In genomic region chrX:40844476-40844875, GRCh38 we compare ENCODE assay signal across 18 cellular contexts.
A peak's percentile ranks its signal among the peaks of the same experiment; 100 is the strongest.
DNase-seq lines count a peak whose midpoint lies in the region; ATAC-seq and TF ChIP-seq lines count a peak whose summit lies in the region.
"Had no signal": no experiment of that assay in that cellular context is flagged by ENCODE, and none has a peak within 500 bp of the region (broad histone marks: within the 10 kb centered on the region; RNA-seq: fewer than 3 reads in every experiment).

No MANE protein-coding gene starts in this region.

- H3K27ac Mint-ChIP-seq in endothelial cell (ENCODE audit: unreplicated experiment), result peak overlapping the region; percentile 30
- peak overlapping the region; percentile 76 for H3K27ac Mint-ChIP-seq in neural crest cell (ENCODE audit: unreplicated experiment)
- H3K27ac Mint-ChIP-seq: activated CD4-positive, alpha-beta T cell treated with anti-CD3 and anti-CD28 coated beads for 36 hours; activated CD8-positive, alpha-beta memory T cell treated with anti-CD3 and anti-CD28 coated beads, Interleukin-2, amount 10 ng/mL, durations not matched to agents 7 days and 5 days; CD4-positive, alpha-beta memory T cell had no signal

- peaks cover 9% of the 10 kb centered on the region for H3K36me3 Mint-ChIP-seq in endothelial cell (ENCODE audit: low read depth, unreplicated experiment)
- peaks cover 21% of the 10 kb centered on the region for H3K36me3 Mint-ChIP-seq in neural crest cell (ENCODE audit: low read depth)

- no peak for ATAC-seq in GM18858 (IDR thresholded peaks at IDR 0.05; ENCODE audit: unreplicated experiment)
- ATAC-seq in HG03439 (IDR thresholded peaks at IDR 0.05; ENCODE audit: unreplicated experiment), result no peak
- ATAC-seq: activated CD4-positive, alpha-beta T cell treated with anti-CD3 and anti-CD28 coated beads for 36 hours; activated CD8-positive, alpha-beta memory T cell treated with anti-CD3 and anti-CD28 coated beads, Interleukin-2, amount 10 ng/mL, durations not matched to agents 7 days and 5 days; left lobe of liver had no signal

- H3K4me1 Mint-ChIP-seq in endothelial cell (ENCODE audit: unreplicated experiment) (peaks cover 10% of the 10 kb centered on the region), neural crest cell (peaks cover 38% of the 10 kb centered on the region)
- H3K4me1 Mint-ChIP-seq: activated CD4-positive, alpha-beta T cell treated with anti-CD3 and anti-CD28 coated beads for 36 hours; activated CD8-positive, alpha-beta memory T cell treated with anti-CD3 and anti-CD28 coated beads, Interleukin-2, amount 10 ng/mL, durations not matched to agents 7 days and 5 days; CD4-positive, alpha-beta memory T cell had no signal

- peak; percentile 41 for DNase-seq in ELF-1 (ENCODE audit: low read depth, low spot score)
- peak; percentile 49 for DNase-seq in M059J (ENCODE audit: low read depth)
- no peak for DNase-seq in endothelial cell (ENCODE audit: low spot score)
- DNase-seq in neural crest cell (ENCODE audit: low read depth, low spot score), result no peak
- DNase-seq in activated CD4-positive, alpha-beta T cell treated with anti-CD3 and anti-CD28 coated beads for 1 hour, result no peak
- no peak for DNase-seq in SIG-M5 treated with dmso at 0.1 percent for 504 hours (lab: John Stamatoyannopoulos, UW; ENCODE audit: unreplicated experiment)
- DNase-seq: activated CD4-positive, alpha-beta T cell treated with anti-CD3 and anti-CD28 coated beads for 36 hours; activated CD8-positive, alpha-beta memory T cell treated with anti-CD3 and anti-CD28 coated beads, Interleukin-2, amount 10 ng/mL, durations not matched to agents 7 days and 5 days; CD4-positive, alpha-beta memory T cell; DMS53; foreskin fibroblast; NCI-H1105 treated with DMSO at 0.1 percent for 48 hours; stimulated activated CD4-positive, alpha-beta T cell treated with anti-CD3 and anti-CD28 coated beads, Interleukin-4, amount 100 ng/mL, for 24 hours; T1000; uterus had no signal

- TF ChIP-seq CTCF in endothelial cell (IDR thresholded peaks at IDR 0.05; ENCODE audit: unreplicated experiment) (no peak), neural crest cell (conservative IDR thresholded peaks at IDR 0.05) (no peak)

- H3K9me3 Mint-ChIP-seq in endothelial cell (ENCODE audit: unreplicated experiment) (no peaks in the 10 kb centered on the region), neural crest cell (peaks cover 15% of the 10 kb centered on the region)

- H3K27me3 Mint-ChIP-seq in endothelial cell (ENCODE audit: unreplicated experiment), result no peaks in the 10 kb centered on the region
- H3K27me3 Mint-ChIP-seq in neural crest cell (ENCODE audit: low read depth), result no peaks in the 10 kb centered on the region
- H3K27me3 Mint-ChIP-seq: activated CD4-positive, alpha-beta T cell treated with anti-CD3 and anti-CD28 coated beads for 36 hours had no signal

- H3K4me3 Mint-ChIP-seq in endothelial cell (ENCODE audit: unreplicated experiment) (no peak overlapping the region), neural crest cell (no peak overlapping the region)
- H3K4me3 Mint-ChIP-seq: activated CD4-positive, alpha-beta T cell treated with anti-CD3 and anti-CD28 coated beads for 36 hours; activated CD8-positive, alpha-beta memory T cell treated with anti-CD3 and anti-CD28 coated beads, Interleukin-2, amount 10 ng/mL, durations not matched to agents 7 days and 5 days; CD4-positive, alpha-beta memory T cell had no signal

Comparison
In these comparisons a context has a peak if more than half of its experiments do, and no peak if none do; other contexts are left out.
1. DNase-seq: peak in ELF-1 (single experiment) and M059J (single experiment); none in endothelial cell (single experiment), neural crest cell (single experiment), activated CD4-positive, alpha-beta T cell treated with anti-CD3 and anti-CD28 coated beads for 1 hour (single experiment) and SIG-M5 treated with dmso at 0.1 percent for 504 hours (single experiment).